8 cellular contexts compared by ENCODE assay signal in genomic region chr1:212566522-212567479, GRCh38. TPM values are rescaled to one million over a fixed set of nuclear protein-coding genes. Genes with fewer than 3 reads are reported as not detected.
DNase-seq lines count a peak whose midpoint lies in the region; ATAC-seq, FAIRE-seq and TF ChIP-seq lines count a peak whose summit lies in the region.

No MANE protein-coding gene starts in this region.

- POLR2A ChIA-PET in GM12878 (lab: Charles Lee) = interaction anchor here (0.6 to 3.8 kb wide), 17 partner anchors 8 to 209 kb away, joined by 3 to 25 read pairs (median 5); partner anchors contain the start of gene ATF3

- RAD21 ChIA-PET in GM12878 (lab: Charles Lee; ENCODE audit: unreplicated experiment) = interaction anchor here (0.8 to 2.4 kb wide), 20 partner anchors 8 to 132 kb away, joined by 3 to 33 read pairs (median 6); partner anchors contain the start of gene ATF3

- H3K9me3 ChIP-seq in GM12878 (replicated peaks; ENCODE audit: control insufficient read depth, insufficient read depth, low read length) = no peaks in the 10 kb centered on the region

- CTCF ChIA-PET in GM12878 (lab: Yijun Ruan, JAX) = interaction anchor here (0.7 to 3.1 kb wide), 19 partner anchors 9 to 886 kb away, joined by 3 to 18 read pairs (median 4); no protein-coding TSS in a partner anchor

- TF ChIP-seq POLR2A in GM12892 (IDR thresholded peaks at IDR 0.05; ENCODE audit: low read depth, low read length) (no peak), GM12878 (IDR thresholded peaks at IDR 0.05; ENCODE audit: low read depth, low read length) (0 out of 2 replicates have a peak, but pooled peaks have one; percentile 27)

- H3K9ac ChIP-seq in GM12878 (ENCODE audit: control insufficient read depth, insufficient read depth, low read length) = peak overlapping the region; percentile 61

- H3K36me3 ChIP-seq in GM12878 (ENCODE audit: control insufficient read depth in 2 of 2, insufficient read depth in 2 of 2, low read length in 1 of 2) = no peaks in the 10 kb centered on the region

- TF ChIP-seq CTCF in HFF-Myc (IDR thresholded peaks at IDR 0.05; ENCODE audit: low read depth, low read length, missing control alignments) (no peak), GM12878 (IDR thresholded peaks at IDR 0.05 in 2 of 3, conservative IDR thresholded peaks at IDR 0.05 in 1 of 3; ENCODE audit: control insufficient read depth in 2 of 3, extremely low read depth in 1 of 3, insufficient read depth in 1 of 3, low read depth in 3 of 3, low read length in 3 of 3) (no peak)

- peak; percentile 98 for FAIRE-seq in GM12892 (lab: Jason Lieb, UNC)
- FAIRE-seq in GM12878 (lab: Jason Lieb, UNC) = peak; percentile 84

- peak; percentile 61 for DNase-seq in GM12892 (ENCODE audit: insufficient read length)
- peak; percentile 27 for DNase-seq in HFF-Myc (ENCODE audit: extremely low read depth, low read depth)
- DNase-seq in NAMALWA (ENCODE audit: low spot score) = peak; percentile 79
- DNase-seq in T follicular helper cell (ENCODE audit: low read depth) = peak; percentile 24
- peak; percentile 92 for DNase-seq in GM12878 (ENCODE audit: low read depth, low spot score)
- peak; percentile 86 for DNase-seq in kidney tubule cell (ENCODE audit: low spot score)
- DNase-seq in stimulated activated CD4-positive, alpha-beta T cell treated with anti-CD3 and anti-CD28 coated beads, Interleukin-1b, Interleukin-23, amount 100 ng/mL, for 48 hours = peak; percentile 76
- no peak for DNase-seq in 8988T

- TF ChIP-seq RAD21 in GM12878 (IDR thresholded peaks at IDR 0.05; ENCODE audit: insufficient read depth, low read depth, low read length) = no peak

- peaks cover 20% of the 10 kb centered on the region for H3K4me1 ChIP-seq in GM12878 (ENCODE audit: control insufficient read depth, insufficient read depth, low read length)

- H3K27me3 ChIP-seq in GM12878 (replicated peaks in 1 of 2; ENCODE audit: control insufficient read depth in 2 of 2, insufficient read depth in 2 of 2, low read length in 1 of 2) = no peaks in the 10 kb centered on the region

- 1% methylated on average over 16 of the region's 16 CpGs for WGBS in GM12878 (ENCODE audit: insufficient coverage, insufficient replicate concordance, low lambda C conversion rate, missing lambda C conversion rate)

- no peaks in the 10 kb centered on the region for H3K79me2 ChIP-seq in GM12878 (ENCODE audit: control insufficient read depth, insufficient read depth, low read length)

- H3K4me3 ChIP-seq in HFF-Myc (replicated peaks; ENCODE audit: low read depth, low read length) (peak overlapping the region; percentile 32), GM12878 (peak overlapping the region; percentile 58)

- H2AFZ ChIP-seq in GM12878 (ENCODE audit: control insufficient read depth, low read depth, low read length) = peak overlapping the region; percentile 53

- in situ Hi-C loops in GM12878 (cut with MboI) = no loop called here

- intact Hi-C loops in GM12878 (cut with micrococcal nuclease; ENCODE audit: unreplicated experiment) = loop anchor here (1.0 to 5.0 kb wide), 4 partner anchors 20 to 90 kb away; partner anchors contain the start of gene ATF3

- peak overlapping the region; percentile 72 for H3K27ac ChIP-seq in GM12878 (ENCODE audit: control insufficient read depth, insufficient read depth)

- H3K4me2 ChIP-seq in GM12878 (ENCODE audit: control insufficient read depth, insufficient read depth) = peak overlapping the region; percentile 87

- ATAC-seq in GM12878 = peak; percentile 98

- no peaks in the 10 kb centered on the region for H4K20me1 ChIP-seq in GM12878 (ENCODE audit: control insufficient read depth, insufficient read depth)

- TF ChIP-seq EP300 in GM12878 (IDR thresholded peaks at IDR 0.05; ENCODE audit: borderline replicate concordance in 1 of 2, control insufficient read depth in 1 of 2, low read depth in 2 of 2, low read length in 2 of 2) = peak; percentile 93

- SMC1A ChIA-PET in GM12878 (lab: Charles Lee; ENCODE audit: uncharacterized antibody, unreplicated experiment) = interaction anchor here (1.0 to 3.1 kb wide), 23 partner anchors 8 to 387 kb away, joined by 3 to 50 read pairs (median 7); partner anchors contain the start of gene ATF3

- no TSS peak for BruUV-seq in GM12878 (replicated peaks; lab: Mats Ljungman, UMichigan)

TF ChIP-seq in GM12878, 131 proteins besides CTCF, POLR2A, EP300 and RAD21 (continues in another document):
- TF ChIP-seq MEF2B (IDR thresholded peaks at IDR 0.05; ENCODE audit: partially characterized antibody, poor library complexity, severe bottlenecking) = peak; percentile 59
- peak; percentile 78 for TF ChIP-seq CBFB (IDR thresholded peaks at IDR 0.05; ENCODE audit: low read depth)
- TF ChIP-seq KLF5 (IDR thresholded peaks at IDR 0.05; ENCODE audit: partially characterized antibody) = no peak
- no peak for TF ChIP-seq ZZZ3 (IDR thresholded peaks at IDR 0.05; ENCODE audit: control insufficient read depth, insufficient read length, low read depth)
- no peak for TF ChIP-seq NFYA (IDR thresholded peaks at IDR 0.05; ENCODE audit: borderline replicate concordance, low read depth, low read length)
- no peak for TF ChIP-seq BCLAF1 (IDR thresholded peaks at IDR 0.05)
- TF ChIP-seq, protein P1, sequence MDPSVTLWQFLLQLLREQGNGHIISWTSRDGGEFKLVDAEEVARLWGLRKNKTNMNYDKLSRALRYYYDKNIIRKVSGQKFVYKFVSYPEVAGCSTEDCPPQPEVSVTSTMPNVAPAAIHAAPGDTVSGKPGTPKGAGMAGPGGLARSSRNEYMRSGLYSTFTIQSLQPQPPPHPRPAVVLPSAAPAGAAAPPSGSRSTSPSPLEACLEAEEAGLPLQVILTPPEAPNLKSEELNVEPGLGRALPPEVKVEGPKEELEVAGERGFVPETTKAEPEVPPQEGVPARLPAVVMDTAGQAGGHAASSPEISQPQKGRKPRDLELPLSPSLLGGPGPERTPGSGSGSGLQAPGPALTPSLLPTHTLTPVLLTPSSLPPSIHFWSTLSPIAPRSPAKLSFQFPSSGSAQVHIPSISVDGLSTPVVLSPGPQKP (IDR thresholded peaks at IDR 0.05; ENCODE audit: low read depth, low read length) = no peak
- TF ChIP-seq FOXM1 (IDR thresholded peaks at IDR 0.05; ENCODE audit: low read depth, low read length) = peak; percentile 96
- peak; percentile 96 for TF ChIP-seq ZNF384 (IDR thresholded peaks at IDR 0.05; ENCODE audit: borderline replicate concordance, low read depth, low read length)
- no peak for TF ChIP-seq ZBTB33 (IDR thresholded peaks at IDR 0.05)
- TF ChIP-seq HDAC2 (IDR thresholded peaks at IDR 0.05) = no peak
- no peak for TF ChIP-seq PAX8 (IDR thresholded peaks at IDR 0.05)
- peak; percentile 91 for TF ChIP-seq ZBED1 (IDR thresholded peaks at IDR 0.05; ENCODE audit: borderline replicate concordance)

RNA-seq across cellular contexts. Expression of gene ATF3, which starts 41.8 kb away (rescaled TPM):
- polyA plus RNA-seq in GM12892 (2012; ENCODE audit: missing spikeins) = 17.0 TPM
- total RNA-seq in GM12878 (2013; cell fraction: nucleolus; rRNA removed) = 11.6 and 13.9 TPM in 2 replicates
- total RNA-seq in GM12878 (2014; rRNA removed) (7.3 and 8.1 TPM in 2 replicates), GM12878 (2014; rRNA removed; fragmentation: Illumina TruSeq; extraction: Trizol) (9.4 and 11.5 TPM in 2 replicates), GM12878 (2021) (9.5 and 11.2 TPM in 2 replicates)
- polyA plus RNA-seq in GM12878 (2011; ENCODE audit: low read depth) = 24.4 TPM
- polyA plus RNA-seq in GM12878 (2011; rRNA removed) (13.9 and 15.9 TPM in 2 replicates), GM12878 (2014; fragmentation: Illumina TruSeq; extraction: Trizol) (9.5 and 11.5 TPM in 2 replicates), GM12878 (2014; fragmentation: Nextera tagmentation; extraction: Ambion mirVana) (1 to 10 TPM; 3.0 to 3.4 TPM), GM12878 (2014; rRNA removed) (8.5 and 11.4 TPM in 2 replicates), GM12878 (2016; fragmentation: Nextera tagmentation; extraction: Ambion mirVana) (1 to 10 TPM; 5.6 to 6.7 TPM)
- 8.8 and 10.4 TPM in 2 replicates for polyA plus RNA-seq in GM12878 (2011; cell fraction: cytosol; rRNA removed)
- 15.9 and 21.2 TPM in 2 replicates for polyA plus RNA-seq in GM12878 (2011; cell fraction: nucleus; rRNA removed)
- 24.2 and 26.5 TPM in 2 replicates for polyA plus RNA-seq in GM12878 (2012)
- polyA minus RNA-seq in GM12878 (2011; rRNA and poly(A)+ RNA removed) = 12.6 and 17.7 TPM in 2 replicates
- 4.6 and 6.1 TPM in 2 replicates for polyA minus RNA-seq in GM12878 (2011; cell fraction: cytosol; rRNA and poly(A)+ RNA removed)
- polyA minus RNA-seq in GM12878 (2011; cell fraction: nucleus; rRNA and poly(A)+ RNA removed) = 19.9 and 25.7 TPM in 2 replicates
